ENCODE assay signal across 12 cellular contexts in the genomic region with DNA sequence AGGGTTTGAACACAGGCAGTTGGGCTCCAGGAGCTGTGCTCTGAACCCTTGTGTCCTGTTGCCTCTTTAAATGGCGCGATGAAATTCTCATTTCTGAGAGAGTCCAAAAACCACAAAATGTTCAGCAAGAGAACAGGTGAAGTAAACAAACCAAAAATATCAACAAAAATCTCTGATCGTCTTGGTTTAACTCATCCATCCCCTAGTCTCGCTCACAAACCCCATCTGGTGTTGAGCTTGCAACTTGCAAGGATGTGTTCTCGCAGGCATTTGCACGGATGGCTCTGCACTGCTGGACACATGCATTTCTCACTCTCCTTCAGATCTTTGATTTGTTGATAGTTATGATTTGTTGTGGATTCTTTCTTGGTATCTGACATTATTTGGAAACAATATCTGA. TPM values are rescaled to one million over a fixed set of nuclear protein-coding genes. Genes with fewer than 3 reads are reported as not detected.
A peak's percentile ranks its signal among the peaks of the same experiment; 100 is the strongest.
DNase-seq lines count a peak whose midpoint lies in the region; ATAC-seq and TF ChIP-seq lines count a peak whose summit lies in the region.
"Had no signal": no experiment of that assay in that cellular context is flagged by ENCODE, and none has a peak within 500 bp of the region (broad histone marks: within the 10 kb centered on the region; RNA-seq: fewer than 3 reads in every experiment).

No MANE protein-coding gene starts in this region.

- H3K4me1 ChIP-seq in DND-41 (ENCODE audit: insufficient read depth, low read length), result no peaks in the 10 kb centered on the region
- peaks cover 10% of the 10 kb centered on the region for H3K4me1 ChIP-seq in mesenchymal stem cell (ENCODE audit: control insufficient read depth, insufficient read depth, low read depth, low read length)

- H3K9ac ChIP-seq in DND-41 (ENCODE audit: low read depth, low read length), result no peak overlapping the region
- no peak overlapping the region for H3K9ac ChIP-seq in mesenchymal stem cell (ENCODE audit: low read length)

- H3K79me1 ChIP-seq in mesenchymal stem cell (replicated peaks; ENCODE audit: low read length, poor library complexity, severe bottlenecking), result no peaks in the 10 kb centered on the region

- no peak overlapping the region for H2AK5ac ChIP-seq in mesenchymal stem cell (ENCODE audit: low read length, severe bottlenecking)

- H3K9me3 Mint-ChIP-seq in nephron, result no peaks in the 10 kb centered on the region
- H3K9me3 Mint-ChIP-seq: natural killer cell treated with Interleukin-12 subunit alpha and Interleukin-12 subunit beta and Interleukin-15 and Interleukin-18, amount 100 ng/mL, for 72 hours had no signal

- H3K4me1 Mint-ChIP-seq in nephron, result peaks cover 57% of the 10 kb centered on the region

- no peak overlapping the region for H4K91ac ChIP-seq in mesenchymal stem cell (ENCODE audit: low read length)

- no peaks in the 10 kb centered on the region for H3K27me3 Mint-ChIP-seq in nephron (ENCODE audit: low read depth)
- H3K27me3 Mint-ChIP-seq: natural killer cell treated with Interleukin-12 subunit alpha and Interleukin-12 subunit beta and Interleukin-15 and Interleukin-18, amount 100 ng/mL, for 72 hours had no signal

- H2AFZ ChIP-seq in DND-41 (ENCODE audit: low read depth, low read length) (no peak overlapping the region), mesenchymal stem cell (ENCODE audit: low read depth, low read length) (no peak overlapping the region)

- H3K27me3 ChIP-seq in DND-41 (ENCODE audit: insufficient read depth, low read length, poor library complexity) (no peaks in the 10 kb centered on the region), mesenchymal stem cell (ENCODE audit: control insufficient read depth in 1 of 2, insufficient read depth in 1 of 2, low read length in 2 of 2) (no peaks in the 10 kb centered on the region)

- no peak overlapping the region for H3K27ac Mint-ChIP-seq in nephron
- H3K27ac Mint-ChIP-seq: natural killer cell treated with Interleukin-12 subunit alpha and Interleukin-12 subunit beta and Interleukin-15 and Interleukin-18, amount 100 ng/mL, for 72 hours had no signal

- H3K4me2 ChIP-seq in DND-41 (ENCODE audit: insufficient read depth, low read length) (no peak overlapping the region), mesenchymal stem cell (ENCODE audit: low read length, poor library complexity, severe bottlenecking) (no peak overlapping the region)

- H3K14ac ChIP-seq in mesenchymal stem cell (ENCODE audit: low read length in 2 of 2), result no peak overlapping the region

- DNase-seq in DND-41, result no peak
- peak; percentile 89 for DNase-seq in LHCN-M2 (ENCODE audit: low read depth)
- peak; percentile 56 for DNase-seq in choroid plexus epithelial cell (ENCODE audit: low read depth)
- DNase-seq in mesenchymal stem cell, result no peak
- no peak for DNase-seq in CD1c-positive myeloid dendritic cell (ENCODE audit: extremely low spot score)
- DNase-seq: activated gamma-delta T cell treated with Interleukin-2 at 50 U/mL for 16 hours; central memory CD4-positive, alpha-beta T cell; NCI-H1092 had no signal

- H3K23ac ChIP-seq in mesenchymal stem cell (ENCODE audit: low read length in 2 of 2), result no peak overlapping the region

- H2BK5ac ChIP-seq in mesenchymal stem cell (ENCODE audit: low read depth, low read length, poor library complexity, severe bottlenecking), result no peak overlapping the region

- H3K27ac ChIP-seq in DND-41 (ENCODE audit: low read length) (no peak overlapping the region), mesenchymal stem cell (ENCODE audit: low read length, poor library complexity, severe bottlenecking) (no peak overlapping the region)

- peaks cover 75% of the 10 kb centered on the region for H3K36me3 Mint-ChIP-seq in nephron (ENCODE audit: low read depth)

- WGBS in mesenchymal stem cell, result 90% methylated on average over 6 of the region's 6 CpGs

- no peak overlapping the region for H2BK15ac ChIP-seq in mesenchymal stem cell (ENCODE audit: low read depth, poor library complexity, severe bottlenecking)

- TF ChIP-seq CTCF in DND-41 (IDR thresholded peaks at IDR 0.05; ENCODE audit: borderline replicate concordance, extremely low read depth, low read length, poor library complexity, severe bottlenecking) (peak; percentile 15), choroid plexus epithelial cell (conservative IDR thresholded peaks at IDR 0.05; ENCODE audit: low read depth, low read length) (peak; percentile 59), nephron (IDR thresholded peaks at IDR 0.05; ENCODE audit: unreplicated experiment in 3 of 3) (peak in 2 of 3 experiments; percentile 20 to 39)

- H3K36me3 ChIP-seq in DND-41 (ENCODE audit: insufficient read depth, low read length), result no peaks in the 10 kb centered on the region; the same call in 1 of the 2 replicates
- peaks cover 58 to 86% of the 10 kb centered on the region in 2 experiments for H3K36me3 ChIP-seq in mesenchymal stem cell (ENCODE audit: control insufficient read depth in 1 of 2, insufficient read depth in 2 of 2, low read depth in 1 of 2, low read length in 2 of 2)

- no peak overlapping the region for H3K4me3 Mint-ChIP-seq in nephron
- H3K4me3 Mint-ChIP-seq: natural killer cell treated with Interleukin-12 subunit alpha and Interleukin-12 subunit beta and Interleukin-15 and Interleukin-18, amount 100 ng/mL, for 72 hours had no signal

- H3K4ac ChIP-seq in mesenchymal stem cell (ENCODE audit: low read depth in 1 of 2, low read length in 2 of 2), result no peak overlapping the region

- H4K20me1 ChIP-seq in DND-41 (ENCODE audit: insufficient read depth, low read length), result no peaks in the 10 kb centered on the region

- H2BK120ac ChIP-seq in mesenchymal stem cell (ENCODE audit: low read depth, low read length), result no peak overlapping the region

- H2BK12ac ChIP-seq in mesenchymal stem cell (ENCODE audit: low read length in 2 of 2), result no peak overlapping the region

- H3K9me3 ChIP-seq in DND-41 (ENCODE audit: insufficient read depth, low read length, severe bottlenecking) (no peaks in the 10 kb centered on the region), mesenchymal stem cell (ENCODE audit: control insufficient read depth, low read length) (no peaks in the 10 kb centered on the region)

- ATAC-seq in DND-41 (ENCODE audit: insufficient read depth, low read depth), result no peak
- no peak for ATAC-seq in GM18868 (IDR thresholded peaks at IDR 0.05; ENCODE audit: unreplicated experiment)
- no peak for ATAC-seq in GM21529 (IDR thresholded peaks at IDR 0.05; ENCODE audit: unreplicated experiment)
- ATAC-seq: natural killer cell treated with Interleukin-12 subunit alpha and Interleukin-12 subunit beta and Interleukin-15 and Interleukin-18, amount 100 ng/mL, for 72 hours had no signal

- H3K4me3 ChIP-seq in DND-41 (ENCODE audit: low read depth in 1 of 2, low read length in 2 of 2) (no peak overlapping the region), choroid plexus epithelial cell (ENCODE audit: low read depth, low read length) (no peak overlapping the region), mesenchymal stem cell (ENCODE audit: insufficient read depth in 1 of 2, low read depth in 1 of 2, low read length in 2 of 2) (no peak overlapping the region)

- H3K79me2 ChIP-seq in DND-41 (ENCODE audit: insufficient read depth, low read length), result no peaks in the 10 kb centered on the region

- H4K8ac ChIP-seq in mesenchymal stem cell (ENCODE audit: low read length), result no peak overlapping the region

- H3K18ac ChIP-seq in mesenchymal stem cell (ENCODE audit: low read depth in 1 of 2, low read length in 2 of 2), result no peak overlapping the region

RNA-seq across cellular contexts. Expression of gene FAH, which starts 31.1 kb away (rescaled TPM):
- 29.7 and 30.1 TPM in 2 replicates for total RNA-seq in LHCN-M2 (2014; rRNA removed)
- 54.3 TPM for polyA plus RNA-seq in LHCN-M2 (2012)
- polyA plus RNA-seq in mesenchymal stem cell (2013, experiment 1 of 2), result 41.7 TPM
- polyA plus RNA-seq in mesenchymal stem cell (2013, experiment 2 of 2), result 41.9 TPM

Comparison
In these comparisons a context has a peak if more than half of its experiments do, and no peak if none do; other contexts are left out.
1. DNase-seq: peak in LHCN-M2 (single experiment) and choroid plexus epithelial cell (single experiment); none in DND-41 (single experiment), mesenchymal stem cell (single experiment) and CD1c-positive myeloid dendritic cell (single experiment).
2. Peak in every context shown above with its lines, with median percentiles within 50 percentile points of each other: CTCF ChIP-seq.